ENCODE assay signal across 8 cellular contexts in genomic region chr15:92391640-92392039, GRCh38.
DNase-seq lines count a peak whose midpoint lies in the region; ATAC-seq, FAIRE-seq and TF ChIP-seq lines count a peak whose summit lies in the region.

No MANE protein-coding gene starts in this region.

- peaks cover 82 to 100% of the 10 kb centered on the region in 2 donors for H3K27me3 Mint-ChIP-seq in effector memory CD8-positive, alpha-beta T cell

- H3K4me3 Mint-ChIP-seq in effector memory CD8-positive, alpha-beta T cell: no peak overlapping the region

- peaks cover 3 to 6% of the 10 kb centered on the region in 2 donors for H3K4me1 Mint-ChIP-seq in effector memory CD8-positive, alpha-beta T cell (ENCODE audit: low read depth in 2 of 2)

- no peaks in the 10 kb centered on the region for H3K36me3 Mint-ChIP-seq in effector memory CD8-positive, alpha-beta T cell (ENCODE audit: insufficient read depth)

- no peak for ATAC-seq in effector memory CD8-positive, alpha-beta T cell (replicated peaks)

- TF ChIP-seq CTCF in AG09309 (IDR thresholded peaks at IDR 0.05; ENCODE audit: control insufficient read depth, insufficient read depth, low read depth, low read length, missing control alignments) (peak; percentile 50), GM13976 (IDR thresholded peaks at IDR 0.05; ENCODE audit: borderline replicate concordance, control extremely low read depth, extremely low read depth, insufficient read depth, missing control alignments) (peak; percentile 12), fibroblast of mammary gland (conservative IDR thresholded peaks at IDR 0.05; ENCODE audit: control insufficient read depth, insufficient read depth, low read depth, low read length) (peak; percentile 39)

- H3K4me3 ChIP-seq in AG09309 (ENCODE audit: control insufficient read depth, low read depth, low read length) (no peak overlapping the region), fibroblast of mammary gland (ENCODE audit: control insufficient read depth, low read depth, low read length) (no peak overlapping the region)

- in situ Hi-C loops in GM13976 (cut with MboI; ENCODE audit: low sequenced_read_pairs, unreplicated experiment): loop anchor here (25.0 kb wide), 1 partner anchor 321 kb away; no protein-coding TSS in a partner anchor

- H3K9me3 Mint-ChIP-seq in effector memory CD8-positive, alpha-beta T cell: no peaks in the 10 kb centered on the region

- H3K27ac Mint-ChIP-seq in effector memory CD8-positive, alpha-beta T cell: no peak overlapping the region

- FAIRE-seq in urothelium cell line (lab: Jason Lieb, UNC): no peak

- DNase-seq in AG09309 (ENCODE audit: low read depth): no peak
- peak; percentile 40 for DNase-seq in GM13976 (ENCODE audit: low spot score)
- peak; percentile 44 for DNase-seq in NCI-H526 treated with DMSO at 0.1 percent for 48 hours (lab: John Stamatoyannopoulos, UW)
- peak; percentile 32 for DNase-seq in fibroblast of mammary gland (ENCODE audit: low read depth)
- DNase-seq in urothelium cell line (ENCODE audit: low spot score): peak; percentile 52
- DNase-seq in T-helper 9 cell: no peak
- DNase-seq in effector memory CD8-positive, alpha-beta T cell: no peak
- no peak for DNase-seq in activated CD8-positive, alpha-beta memory T cell treated with anti-CD3 and anti-CD28 coated beads, Interleukin-2, amount 50 U/mL, for 48 hours

Comparison
In these comparisons a context has a peak if more than half of its experiments do, and no peak if none do; other contexts are left out.
1. DNase-seq: peak in GM13976 (single experiment), NCI-H526 treated with DMSO at 0.1 percent for 48 hours (single experiment), fibroblast of mammary gland (single experiment) and urothelium cell line (single experiment); none in AG09309 (single experiment), T-helper 9 cell (single experiment), effector memory CD8-positive, alpha-beta T cell (0 of 3) and activated CD8-positive, alpha-beta memory T cell treated with anti-CD3 and anti-CD28 coated beads, Interleukin-2, amount 50 U/mL, for 48 hours (single experiment).
2. Peak in every context shown above with its lines, with median percentiles within 50 percentile points of each other: CTCF ChIP-seq.